8 cellular contexts compared by ENCODE assay signal in the genomic region with DNA sequence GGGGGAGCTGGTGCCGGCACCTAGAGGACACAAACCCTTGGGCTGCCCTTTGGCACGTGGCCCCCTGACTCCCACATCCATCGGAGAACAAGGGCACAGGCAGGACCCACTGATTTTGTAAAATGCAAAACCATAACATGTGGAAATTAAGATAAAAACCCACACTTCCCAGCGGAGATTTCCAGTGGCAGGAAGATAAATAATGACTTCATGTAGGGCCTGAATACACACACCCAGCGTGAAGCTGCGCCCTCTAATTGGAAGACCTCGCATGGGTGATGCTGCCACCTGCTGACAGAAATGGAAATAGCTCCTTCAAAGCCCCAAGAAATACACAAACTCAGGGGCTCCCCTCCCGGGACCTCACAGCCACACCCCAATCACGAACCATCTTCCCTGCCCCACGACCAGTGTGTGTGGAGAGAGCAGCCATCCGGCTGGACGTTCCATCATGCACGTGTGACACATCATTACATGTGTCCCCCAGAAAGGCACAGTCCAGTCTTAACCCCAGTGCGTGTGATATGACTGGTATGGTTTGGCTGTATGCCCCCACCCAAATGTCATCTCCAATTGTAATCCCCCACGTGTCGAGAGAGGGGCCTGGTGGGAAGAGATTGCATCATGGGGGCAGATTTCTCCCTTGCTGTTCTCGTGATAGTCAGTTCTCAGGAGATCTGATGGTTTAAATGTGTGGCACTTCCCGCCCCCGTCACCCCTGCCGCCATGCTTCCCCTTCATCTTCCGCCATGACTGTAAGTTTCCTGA. TPM values are rescaled to one million over a fixed set of nuclear protein-coding genes. Genes with fewer than 3 reads are reported as not detected.
DNase-seq lines count a peak whose midpoint lies in the region; ATAC-seq and TF ChIP-seq lines count a peak whose summit lies in the region.

No MANE protein-coding gene starts in this region.

- H4K20me1 ChIP-seq in HCT116 (ENCODE audit: insufficient read depth) = no peaks in the 10 kb centered on the region

- BruUV-seq in HCT116 (replicated peaks; lab: Mats Ljungman, UMichigan) = no TSS peak

- H3K9me2 ChIP-seq in HCT116 (ENCODE audit: insufficient read depth) = no peaks in the 10 kb centered on the region

- CTCF ChIA-PET in HCT116 (lab: Charles Lee) = interaction anchor here (0.6 to 4.2 kb wide), 21 partner anchors 9 to 797 kb away, joined by 3 to 136 read pairs (median 4); a partner anchor contains a TSS

- H3K4me3 ChIP-seq in HCT116 (replicated peaks in 1 of 2; ENCODE audit: low read depth in 1 of 2, low read length in 2 of 2) = no peak overlapping the region
- H3K4me3 ChIP-seq in lower lobe of right lung = no peak overlapping the region

- no peak for TF ChIP-seq POLR2A in HCT116 (IDR thresholded peaks at IDR 0.05; ENCODE audit: borderline replicate concordance, extremely low read depth, insufficient read depth, insufficient read length)

- ATAC-seq in HCT116 (peak; percentile 81), lower lobe of right lung (peak; percentile 83 to 86), HG03432 (IDR thresholded peaks at IDR 0.05; ENCODE audit: unreplicated experiment) (no peak)

- no peak overlapping the region for H3K27ac ChIP-seq in HCT116 (ENCODE audit: low read depth, low read length)
- no peak overlapping the region for H3K27ac ChIP-seq in lower lobe of right lung

- DNase-seq in CD1c-positive myeloid dendritic cell (ENCODE audit: extremely low spot score) = peak; percentile 86
- peak; percentile 53 for DNase-seq in HCT116 (ENCODE audit: low read depth, low spot score)
- DNase-seq in NCI-H69 (lab: John Stamatoyannopoulos, UW) = peak; percentile 79
- peak; percentile 66 to 71 for DNase-seq in activated CD4-positive, alpha-beta T cell treated with anti-CD3 and anti-CD28 coated beads, Interleukin-2, amount 50 U/mL, for 4 hours
- peak; percentile 66 to 78 for DNase-seq in dermis microvascular lymphatic vessel endothelial cell (ENCODE audit: low read depth in 2 of 2)
- DNase-seq in lower lobe of right lung = peak; percentile 70
- peak; percentile 67 for DNase-seq in stimulated activated CD8-positive, alpha-beta memory T cell treated with anti-CD3 and anti-CD28 coated beads, Interleukin-12 subunit alpha, Interleukin-12 subunit beta, amount 100 ng/mL, for 1 hour (ENCODE audit: low read depth)

- H3K9me3 ChIP-seq in HCT116 (ENCODE audit: control insufficient read depth in 1 of 2, insufficient read depth in 1 of 2, low read depth in 1 of 2, low read length in 2 of 2) (no peaks in the 10 kb centered on the region), lower lobe of right lung (no peaks in the 10 kb centered on the region)

- no peaks in the 10 kb centered on the region for H3K79me2 ChIP-seq in HCT116 (ENCODE audit: insufficient read depth, low read length)

- no peak overlapping the region for H3K9ac ChIP-seq in HCT116 (ENCODE audit: low read length)

- TF ChIP-seq CTCF in HCT116 (IDR thresholded peaks at IDR 0.05 in 2 of 3, conservative IDR thresholded peaks at IDR 0.05 in 1 of 3; ENCODE audit: borderline replicate concordance in 1 of 3, insufficient read depth in 1 of 3, low read depth in 2 of 3, low read length in 2 of 3) (peak in 2 of 3 experiments; percentile 81 to 86; a peak in 4 of 6 replicates), lower lobe of right lung (IDR thresholded peaks at IDR 0.05) (peak; percentile 85)

- RAD21 ChIA-PET in HCT116 (lab: Charles Lee; ENCODE audit: low non-redundant PET in 1 of 2, low total read pairs in 2 of 2, uncharacterized antibody in 2 of 2, unreplicated experiment in 2 of 2) = interaction anchor here (0.7 to 1.6 kb wide), 8 partner anchors 31 to 166 kb away, joined by 3 to 10 read pairs (median 6); no protein-coding TSS in a partner anchor

- no peak for TF ChIP-seq RAD21 in HCT116 (IDR thresholded peaks at IDR 0.05; ENCODE audit: low read depth)

- H3K27me3 ChIP-seq in HCT116 (ENCODE audit: insufficient read depth, low read length) (no peaks in the 10 kb centered on the region), lower lobe of right lung (ENCODE audit: low read depth) (no peaks in the 10 kb centered on the region)

- H2AFZ ChIP-seq in HCT116 (ENCODE audit: low read depth, low read length, poor library complexity, severe bottlenecking) = peak overlapping the region; percentile 10

- H3K36me3 ChIP-seq in HCT116 (ENCODE audit: control insufficient read depth in 1 of 2, insufficient read depth in 2 of 2, low read length in 2 of 2) = no peaks in the 10 kb centered on the region
- no peaks in the 10 kb centered on the region for H3K36me3 ChIP-seq in lower lobe of right lung

- intact Hi-C loops in HCT116 (cut with micrococcal nuclease) (loop anchor here (1.0 kb wide), 2 partner anchors 128 to 166 kb away; no protein-coding TSS in a partner anchor), lower lobe of right lung (cut with DNase I) (no loop called here)

- H3K4me1 ChIP-seq in HCT116 (ENCODE audit: control insufficient read depth in 1 of 2, insufficient read depth in 2 of 2, low read length in 2 of 2) (peaks cover 19 to 39% of the 10 kb centered on the region in 2 experiments), lower lobe of right lung (peaks cover 51% of the 10 kb centered on the region)

- H3K4me2 ChIP-seq in HCT116 (ENCODE audit: low read length) = peak overlapping the region; percentile 39; the same call in 1 of the 2 replicates

- POLR2A ChIA-PET in HCT116 (lab: Charles Lee) = interaction anchor here (1.0 kb wide), 2 partner anchors 117 to 166 kb away, joined by 3 to 6 read pairs; no protein-coding TSS in a partner anchor

TF ChIP-seq in HCT116, 20 proteins besides CTCF, POLR2A, EP300 and RAD21:
- TF ChIP-seq ELF1 (IDR thresholded peaks at IDR 0.05; ENCODE audit: borderline replicate concordance, low read depth) = no peak
- TF ChIP-seq, protein P1, sequence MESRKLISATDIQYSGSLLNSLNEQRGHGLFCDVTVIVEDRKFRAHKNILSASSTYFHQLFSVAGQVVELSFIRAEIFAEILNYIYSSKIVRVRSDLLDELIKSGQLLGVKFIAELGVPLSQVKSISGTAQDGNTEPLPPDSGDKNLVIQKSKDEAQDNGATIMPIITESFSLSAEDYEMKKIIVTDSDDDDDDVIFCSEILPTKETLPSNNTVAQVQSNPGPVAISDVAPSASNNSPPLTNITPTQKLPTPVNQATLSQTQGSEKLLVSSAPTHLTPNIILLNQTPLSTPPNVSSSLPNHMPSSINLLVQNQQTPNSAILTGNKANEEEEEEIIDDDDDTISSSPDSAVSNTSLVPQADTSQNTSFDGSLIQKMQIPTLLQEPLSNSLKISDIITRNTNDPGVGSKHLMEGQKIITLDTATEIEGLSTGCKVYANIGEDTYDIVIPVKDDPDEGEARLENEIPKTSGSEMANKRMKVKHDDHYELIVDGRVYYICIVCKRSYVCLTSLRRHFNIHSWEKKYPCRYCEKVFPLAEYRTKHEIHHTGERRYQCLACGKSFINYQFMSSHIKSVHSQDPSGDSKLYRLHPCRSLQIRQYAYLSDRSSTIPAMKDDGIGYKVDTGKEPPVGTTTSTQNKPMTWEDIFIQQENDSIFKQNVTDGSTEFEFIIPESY (IDR thresholded peaks at IDR 0.05; ENCODE audit: extremely low read depth, insufficient replicate concordance, low read length) = no peak
- TF ChIP-seq CBX3 (IDR thresholded peaks at IDR 0.05; ENCODE audit: low read depth) = no peak
- no peak for TF ChIP-seq TCF7L2 (IDR thresholded peaks at IDR 0.05; ENCODE audit: borderline replicate concordance, extremely low read depth, insufficient read depth, insufficient read length)
- TF ChIP-seq EZH2 (IDR thresholded peaks at IDR 0.05) = no peak
- TF ChIP-seq JUND (IDR thresholded peaks at IDR 0.05) = no peak
- TF ChIP-seq ZFX (IDR thresholded peaks at IDR 0.05) = no peak
- TF ChIP-seq FOSL1 (IDR thresholded peaks at IDR 0.05; ENCODE audit: low read depth) = no peak
- no peak for TF ChIP-seq ZNF274 (IDR thresholded peaks at IDR 0.05; ENCODE audit: low read depth, low read length)
- no peak for TF ChIP-seq YY1 (IDR thresholded peaks at IDR 0.05; ENCODE audit: extremely low read depth, insufficient replicate concordance, low read depth, low read length)
- TF ChIP-seq EGR1 (IDR thresholded peaks at IDR 0.05; ENCODE audit: low read depth) = no peak
- TF ChIP-seq, protein P2, sequence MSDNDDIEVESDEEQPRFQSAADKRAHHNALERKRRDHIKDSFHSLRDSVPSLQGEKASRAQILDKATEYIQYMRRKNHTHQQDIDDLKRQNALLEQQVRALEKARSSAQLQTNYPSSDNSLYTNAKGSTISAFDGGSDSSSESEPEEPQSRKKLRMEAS (IDR thresholded peaks at IDR 0.05) = no peak
- no peak for TF ChIP-seq SRF (IDR thresholded peaks at IDR 0.05; ENCODE audit: low read depth)
- TF ChIP-seq POLR2AphosphoS5 (IDR thresholded peaks at IDR 0.05; ENCODE audit: low read depth, low read length) = no peak
- no peak for TF ChIP-seq EZH2phosphoT487 (IDR thresholded peaks at IDR 0.05; ENCODE audit: borderline replicate concordance)
- TF ChIP-seq SIN3A (IDR thresholded peaks at IDR 0.05; ENCODE audit: low read depth) = no peak

RNA-seq across cellular contexts. Expression of a gene that starts 5.7 kb away (rescaled TPM):
- 25.6 TPM for total RNA-seq in HCT116 (2021; ENCODE audit: unreplicated experiment)
- polyA plus RNA-seq in HCT116 (2012) = 17.6 and 18.6 TPM in 2 replicates
- 20.2 and 40.3 TPM in 2 replicates for total RNA-seq in dermis microvascular lymphatic vessel endothelial cell
- 46.1 TPM for total RNA-seq in lower lobe of right lung

RNA-seq across cellular contexts. Expression of a gene that starts 7.8 kb away (rescaled TPM):
- total RNA-seq in HCT116 (2021; ENCODE audit: unreplicated experiment) = 47.6 TPM
- polyA plus RNA-seq in HCT116 (2012) = 34.0 and 43.9 TPM in 2 replicates
- total RNA-seq in dermis microvascular lymphatic vessel endothelial cell = 69.3 and 239 TPM in 2 replicates
- total RNA-seq in lower lobe of right lung = 57.1 TPM

RNA-seq across cellular contexts. Expression of a gene that starts 30.8 kb away (rescaled TPM):
- 51.4 TPM for total RNA-seq in HCT116 (2021; ENCODE audit: unreplicated experiment)
- polyA plus RNA-seq in HCT116 (2012) = 43.0 and 45.5 TPM in 2 replicates
- 16.2 and 22.4 TPM in 2 replicates for total RNA-seq in dermis microvascular lymphatic vessel endothelial cell
- 22.5 TPM for total RNA-seq in lower lobe of right lung

RNA-seq across cellular contexts. Expression of a gene that starts 33.2 kb away (rescaled TPM):
- total RNA-seq in HCT116 (2021; ENCODE audit: unreplicated experiment) = 19.2 TPM
- 9.9 and 10.1 TPM in 2 replicates for polyA plus RNA-seq in HCT116 (2012)
- total RNA-seq in dermis microvascular lymphatic vessel endothelial cell = under 0.01 TPM in 1 of 2 replicates, not detected in the other
- total RNA-seq in lower lobe of right lung = 3.6 TPM
